In genomic region chr18:13370995-13371625, GRCh38 we compare ENCODE assay signal across 13 cellular contexts.
"Had no signal": no experiment of that assay in that cellular context is flagged by ENCODE, and none has a peak within 500 bp of the region (broad histone marks: within the 10 kb centered on the region; RNA-seq: fewer than 3 reads in every experiment).

No MANE protein-coding gene starts in this region.

- H3K27ac ChIP-seq: heart right ventricle, prostate gland, suprapubic skin, upper lobe of left lung had no signal

- H3K36me3 ChIP-seq: heart right ventricle, prostate gland, suprapubic skin, upper lobe of left lung had no signal

- H3K27me3 ChIP-seq: heart right ventricle, suprapubic skin, upper lobe of left lung had no signal

- ATAC-seq: heart right ventricle, sciatic nerve had no signal

- H3K9me3 ChIP-seq: heart right ventricle, prostate gland, suprapubic skin, upper lobe of left lung had no signal

- H3K4me3 Mint-ChIP-seq: activated naive CD8-positive, alpha-beta T cell treated with anti-CD3 and anti-CD28 coated beads for 36 hours had no signal

- H3K4me3 ChIP-seq: heart right ventricle, prostate gland, suprapubic skin, upper lobe of left lung had no signal

- H3K27me3 Mint-ChIP-seq: activated naive CD8-positive, alpha-beta T cell treated with anti-CD3 and anti-CD28 coated beads for 36 hours had no signal

- DNase-seq: activated CD4-positive, alpha-beta T cell treated with anti-CD3 and anti-CD28 coated beads for 48 hours; activated effector memory CD4-positive, alpha-beta T cell treated with anti-CD3 and anti-CD28 coated beads, Interleukin-2, amount 50 U/mL, for 16 hours; activated naive CD8-positive, alpha-beta T cell treated with anti-CD3 and anti-CD28 coated beads for 36 hours; activated T-cell treated with anti-CD3 and anti-CD28 coated beads, Interleukin-2, amount 50 U/mL, for 1 hour; heart right ventricle; midbrain; occipital lobe; stimulated activated CD4-positive, alpha-beta T cell treated with anti-CD3 and anti-CD28 coated beads, Interleukin-12 subunit alpha, Interleukin-12 subunit beta, amount 100 ng/mL, for 4 hours; stimulated activated naive CD4-positive, alpha-beta T cell treated with Interleukin-2 at 50 U/mL for 16 hours had no signal

- H3K9me3 Mint-ChIP-seq: activated naive CD8-positive, alpha-beta T cell treated with anti-CD3 and anti-CD28 coated beads for 36 hours had no signal

- H3K36me3 Mint-ChIP-seq: activated naive CD8-positive, alpha-beta T cell treated with anti-CD3 and anti-CD28 coated beads for 36 hours had no signal
